In genomic region chr14:57833304-57833703, GRCh38 we compare ENCODE assay signal across 10 cellular contexts.
DNase-seq lines count a peak whose midpoint lies in the region; ATAC-seq and FAIRE-seq lines count a peak whose summit lies in the region.
"Had no signal": no experiment of that assay in that cellular context is flagged by ENCODE, and none has a peak within 500 bp of the region (broad histone marks: within the 10 kb centered on the region; RNA-seq: fewer than 3 reads in every experiment).

No MANE protein-coding gene starts in this region.

- ATAC-seq in GM21737 (IDR thresholded peaks at IDR 0.05; ENCODE audit: unreplicated experiment) (no peak), GM21381 (IDR thresholded peaks at IDR 0.05; ENCODE audit: unreplicated experiment) (no peak), HG03439 (IDR thresholded peaks at IDR 0.05; ENCODE audit: unreplicated experiment) (no peak)
- ATAC-seq: left lobe of liver had no signal

- peak; percentile 33 for FAIRE-seq in islet of Langerhans (lab: Jason Lieb, UNC)

- peak; percentile 2 for DNase-seq in stimulated activated CD4-positive, alpha-beta T cell treated with anti-CD3 and anti-CD28 coated beads, Interleukin-1b, Interleukin-23, amount 100 ng/mL, for 48 hours
- no peak for DNase-seq in stimulated activated CD4-positive, alpha-beta T cell treated with anti-CD3 and anti-CD28 coated beads, Interleukin-4, amount 100 ng/mL, for 4 hours
- DNase-seq in amniotic stem cell (lab: John Stamatoyannopoulos, UW) (peak; percentile 68), NCI-H1417 treated with DMSO at 0.1 percent for 48 hours (lab: John Stamatoyannopoulos, UW) (no peak)
- DNase-seq: NCI-H524 treated with DMSO at 0.1 percent for 48 hours had no signal

Comparison
In these comparisons a context has a peak if more than half of its experiments do, and no peak if none do; other contexts are left out.
1. DNase-seq: peak in stimulated activated CD4-positive, alpha-beta T cell treated with anti-CD3 and anti-CD28 coated beads, Interleukin-1b, Interleukin-23, amount 100 ng/mL, for 48 hours (single experiment) and amniotic stem cell (single experiment); none in stimulated activated CD4-positive, alpha-beta T cell treated with anti-CD3 and anti-CD28 coated beads, Interleukin-4, amount 100 ng/mL, for 4 hours (0 of 2) and NCI-H1417 treated with DMSO at 0.1 percent for 48 hours (single experiment).